Comparison of ENCODE assay signal across 9 cellular contexts in genomic region chr11:31240340-31240904, GRCh38.
DNase-seq lines count a peak whose midpoint lies in the region; ATAC-seq and TF ChIP-seq lines count a peak whose summit lies in the region.
"Had no signal": no experiment of that assay in that cellular context is flagged by ENCODE, and none has a peak within 500 bp of the region (broad histone marks: within the 10 kb centered on the region; RNA-seq: fewer than 3 reads in every experiment).

No MANE protein-coding gene starts in this region.

- no peaks in the 10 kb centered on the region for H3K9me3 Mint-ChIP-seq in CD14-positive monocyte
- no peaks in the 10 kb centered on the region for H3K9me3 Mint-ChIP-seq in activated T-cell treated with anti-CD3 and anti-CD28 coated beads, Interleukin-2, amount 50 U/mL, for 4 hours
- H3K9me3 Mint-ChIP-seq: stimulated activated naive CD8-positive, alpha-beta T cell treated with anti-CD3 and anti-CD28 coated beads, Interleukin-15, Interleukin-2, amounts not matched to agents 100 ng/mL and 50 ng/mL, for 24 hours had no signal

- peak; percentile 42 for TF ChIP-seq CTCF in CD14-positive monocyte (IDR thresholded peaks at IDR 0.05)

- no peak overlapping the region for H3K4me3 Mint-ChIP-seq in CD14-positive monocyte
- H3K4me3 Mint-ChIP-seq in activated T-cell treated with anti-CD3 and anti-CD28 coated beads, Interleukin-2, amount 50 U/mL, for 4 hours = no peak overlapping the region
- H3K4me3 Mint-ChIP-seq: stimulated activated naive CD8-positive, alpha-beta T cell treated with anti-CD3 and anti-CD28 coated beads, Interleukin-15, Interleukin-2, amounts not matched to agents 100 ng/mL and 50 ng/mL, for 24 hours had no signal

- no peaks in the 10 kb centered on the region for H3K4me1 Mint-ChIP-seq in CD14-positive monocyte
- no peaks in the 10 kb centered on the region for H3K4me1 Mint-ChIP-seq in activated T-cell treated with anti-CD3 and anti-CD28 coated beads, Interleukin-2, amount 50 U/mL, for 4 hours (ENCODE audit: low read depth)

- H3K27ac Mint-ChIP-seq in CD14-positive monocyte = no peak overlapping the region
- H3K27ac Mint-ChIP-seq: stimulated activated naive CD8-positive, alpha-beta T cell treated with anti-CD3 and anti-CD28 coated beads, Interleukin-15, Interleukin-2, amounts not matched to agents 100 ng/mL and 50 ng/mL, for 24 hours had no signal

- DNase-seq in CD14-positive monocyte (ENCODE audit: low spot score) (no peak), NCI-H2107 treated with DMSO at 0.1 percent for 48 hours (lab: John Stamatoyannopoulos, UW; ENCODE audit: unreplicated experiment) (peak; percentile 25), iPS-NIHi7 (ENCODE audit: extremely low spot score) (peak; percentile 23)
- DNase-seq in activated CD4-positive, alpha-beta T cell treated with anti-CD3 and anti-CD28 coated beads for 48 hours = peak; percentile 16
- no peak for DNase-seq in activated T-cell treated with anti-CD3 and anti-CD28 coated beads, Interleukin-2, amount 50 U/mL, for 4 hours
- no peak for DNase-seq in stimulated activated CD8-positive, alpha-beta memory T cell treated with anti-CD3 and anti-CD28 coated beads, Interleukin-4, amount 100 ng/mL, for 48 hours

- peaks cover 0 to 3% (median 2%) of the 10 kb centered on the region in 3 donors for H3K27me3 Mint-ChIP-seq in CD14-positive monocyte (ENCODE audit: low read depth in 3 of 3)
- peaks cover 6% of the 10 kb centered on the region for H3K27me3 Mint-ChIP-seq in activated T-cell treated with anti-CD3 and anti-CD28 coated beads, Interleukin-2, amount 50 U/mL, for 4 hours (ENCODE audit: low read depth)

- intact Hi-C loops in CD14-positive monocyte (cut with micrococcal nuclease) = no loop called here

- no peaks in the 10 kb centered on the region for H3K36me3 Mint-ChIP-seq in CD14-positive monocyte
- H3K36me3 Mint-ChIP-seq in activated T-cell treated with anti-CD3 and anti-CD28 coated beads, Interleukin-2, amount 50 U/mL, for 4 hours (ENCODE audit: insufficient read depth) = no peaks in the 10 kb centered on the region

- ATAC-seq in GM18498 (IDR thresholded peaks at IDR 0.05; ENCODE audit: unreplicated experiment) = peak; percentile 51
- no peak for ATAC-seq in activated T-cell treated with anti-CD3 and anti-CD28 coated beads, Interleukin-2, amount 50 U/mL, for 4 hours
- ATAC-seq in GM21381 (IDR thresholded peaks at IDR 0.05; ENCODE audit: unreplicated experiment) = no peak

Comparison
In these comparisons a context has a peak if more than half of its experiments do, and no peak if none do; other contexts are left out.
1. DNase-seq: peak in NCI-H2107 treated with DMSO at 0.1 percent for 48 hours (single experiment), activated CD4-positive, alpha-beta T cell treated with anti-CD3 and anti-CD28 coated beads for 48 hours (single experiment) and iPS-NIHi7 (single experiment); none in CD14-positive monocyte (single experiment), activated T-cell treated with anti-CD3 and anti-CD28 coated beads, Interleukin-2, amount 50 U/mL, for 4 hours (single experiment) and stimulated activated CD8-positive, alpha-beta memory T cell treated with anti-CD3 and anti-CD28 coated beads, Interleukin-4, amount 100 ng/mL, for 48 hours (single experiment).